Comparison of ENCODE assay signal across 14 cellular contexts in genomic region chr3:13044496-13045244, GRCh38. TPM values are rescaled to one million over a fixed set of nuclear protein-coding genes. Genes with fewer than 3 reads are reported as not detected.
DNase-seq lines count a peak whose midpoint lies in the region; ATAC-seq, FAIRE-seq and TF ChIP-seq lines count a peak whose summit lies in the region.
"Had no signal": no experiment of that assay in that cellular context is flagged by ENCODE, and none has a peak within 500 bp of the region (broad histone marks: within the 10 kb centered on the region; RNA-seq: fewer than 3 reads in every experiment).

No MANE protein-coding gene starts in this region.

- DNase-seq in DMS 273 treated with DMSO at 0.1 percent for 48 hours (lab: John Stamatoyannopoulos, UW) (peak; percentile 17), NCI-H2227 (lab: John Stamatoyannopoulos, UW; ENCODE audit: unreplicated experiment) (peak; percentile 77), head of caudate nucleus (peak in 28 of 42 donors; percentile 34 to 70 (median 56)), nucleus accumbens (lab: John Stamatoyannopoulos, UW) (peak in 36 of 56 donors; percentile 22 to 69 (median 47)), GM12891 (ENCODE audit: insufficient read length, low spot score) (no peak)
- DNase-seq in stimulated activated CD8-positive, alpha-beta memory T cell treated with anti-CD3 and anti-CD28 coated beads, Interleukin-4, amount 100 ng/mL, for 48 hours = no peak
- DNase-seq: activated naive CD4-positive, alpha-beta T cell; AML-193; left colon; NCI-H2081; SIG-M5 had no signal

- intact Hi-C loops in head of caudate nucleus (cut with DNase I) = no loop called here

- ATAC-seq in GM21529 (IDR thresholded peaks at IDR 0.05; ENCODE audit: unreplicated experiment) (no peak), HG02870 (IDR thresholded peaks at IDR 0.05; ENCODE audit: unreplicated experiment) (no peak)
- ATAC-seq: activated CD4-positive, CD25-positive, alpha-beta regulatory T cell treated with anti-CD3 and anti-CD28 coated beads, Interleukin-2, amount 50 U/mL, for 24 hours; left colon had no signal

- FAIRE-seq in GM12891 (lab: Jason Lieb, UNC) = no peak

- no peak for TF ChIP-seq POLR2A in GM12891 (IDR thresholded peaks at IDR 0.05; ENCODE audit: low read depth, low read length)

TF ChIP-seq in GM12891, 5 proteins besides CTCF, POLR2A, EP300 and RAD21:
- no peak for TF ChIP-seq PAX5 (IDR thresholded peaks at IDR 0.05; ENCODE audit: insufficient read depth, low read length, severe bottlenecking)
- no peak for TF ChIP-seq TAF1 (IDR thresholded peaks at IDR 0.05; ENCODE audit: low read depth, low read length)
- TF ChIP-seq POLR2AphosphoS5 (IDR thresholded peaks at IDR 0.05; ENCODE audit: low read depth, low read length) = no peak
- no peak for TF ChIP-seq SPI1 (IDR thresholded peaks at IDR 0.05; ENCODE audit: low read depth, low read length)
- TF ChIP-seq POU2F2 (IDR thresholded peaks at IDR 0.05; ENCODE audit: low read depth, low read length) = no peak
TF ChIP-seq in GM12891: peak in this region for 0.

RNA-seq across cellular contexts. Expression of gene IQSEC1, which starts 28.6 kb away (rescaled TPM):
- 18.2 TPM for polyA plus RNA-seq in GM12891 (2012; ENCODE audit: low read depth, missing spikeins)

Comparison
In these comparisons a context has a peak if more than half of its experiments do, and no peak if none do; other contexts are left out.
1. DNase-seq: peak in DMS 273 treated with DMSO at 0.1 percent for 48 hours (single experiment), NCI-H2227 (single experiment), head of caudate nucleus (28 of 42) and nucleus accumbens (36 of 56); none in GM12891 (single experiment) and stimulated activated CD8-positive, alpha-beta memory T cell treated with anti-CD3 and anti-CD28 coated beads, Interleukin-4, amount 100 ng/mL, for 48 hours (single experiment).